ENCODE assay signal across 8 cellular contexts in genomic region chr1:223811634-223812101, GRCh38. TPM values are rescaled to one million over a fixed set of nuclear protein-coding genes. Genes with fewer than 3 reads are reported as not detected.
A peak's percentile ranks its signal among the peaks of the same experiment; 100 is the strongest.
DNase-seq lines count a peak whose midpoint lies in the region; ATAC-seq and TF ChIP-seq lines count a peak whose summit lies in the region.

No MANE protein-coding gene starts in this region.

- H3K27me3 ChIP-seq in KMS-11 (ENCODE audit: insufficient read depth, low read depth) (no peaks in the 10 kb centered on the region), left ventricle myocardium inferior (ENCODE audit: low read depth) (no peaks in the 10 kb centered on the region), testis (no peaks in the 10 kb centered on the region)

- TF ChIP-seq CTCF in KMS-11 (conservative IDR thresholded peaks at IDR 0.05; ENCODE audit: low read depth, low read length) (peak; percentile 64), WI38 (IDR thresholded peaks at IDR 0.05; ENCODE audit: low read depth, low read length) (0 out of 2 replicates have a peak, but pooled peaks have one; percentile 7), left ventricle myocardium inferior (IDR thresholded peaks at IDR 0.05; ENCODE audit: borderline replicate concordance) (peak; percentile 65), testis (IDR thresholded peaks at IDR 0.05) (peak in 2 of 3 experiments; percentile 34 to 41)

- no peaks in the 10 kb centered on the region for H3K36me3 ChIP-seq in KMS-11 (ENCODE audit: insufficient read depth)
- H3K36me3 ChIP-seq in left ventricle myocardium inferior: peaks cover 49% of the 10 kb centered on the region
- no peaks in the 10 kb centered on the region for H3K36me3 ChIP-seq in testis (ENCODE audit: low read depth, missing control alignments)

- H2AFZ ChIP-seq in KMS-11 (ENCODE audit: low read depth): no peak overlapping the region

- H3K4me2 ChIP-seq in KMS-11: no peak overlapping the region

- no peak for TF ChIP-seq POLR2A in testis (IDR thresholded peaks at IDR 0.05)

- H3K27ac ChIP-seq in KMS-11 (no peak overlapping the region), left ventricle myocardium inferior (replicated peaks) (no peak overlapping the region), testis (no peak overlapping the region)

- 60 to 66% methylated on average over 3 of the region's 3 CpGs for WGBS in testis, 2 donors

- H3K9me3 ChIP-seq in left ventricle myocardium inferior (replicated peaks) (peaks cover 3% of the 10 kb centered on the region), testis (no peaks in the 10 kb centered on the region)

- DNase-seq in EL: peak; percentile 48
- no peak for DNase-seq in left ventricle myocardium inferior
- no peak for DNase-seq in testis
- no peak for DNase-seq in NCI-H2029 treated with DMSO at 0.1 percent for 48 hours (lab: John Stamatoyannopoulos, UW)

- ATAC-seq in GM19467 (IDR thresholded peaks at IDR 0.05; ENCODE audit: unreplicated experiment) (no peak), HG03460 (IDR thresholded peaks at IDR 0.05; ENCODE audit: unreplicated experiment) (no peak)

- H3K4me3 ChIP-seq in KMS-11 (IDR thresholded peaks at IDR 0.05; ENCODE audit: insufficient read depth, low read depth, low read length) (no peak overlapping the region), WI38 (ENCODE audit: low read depth, low read length) (no peak overlapping the region), left ventricle myocardium inferior (no peak overlapping the region), testis (no peak overlapping the region)

- no peak overlapping the region for H3K9ac ChIP-seq in KMS-11

- no peaks in the 10 kb centered on the region for H4K20me1 ChIP-seq in KMS-11 (ENCODE audit: insufficient read depth)

- peaks cover 6% of the 10 kb centered on the region; the same call in 1 of the 2 replicates for H3K79me2 ChIP-seq in KMS-11 (ENCODE audit: insufficient read depth, low read depth)

- intact Hi-C loops in left ventricle myocardium inferior (cut with micrococcal nuclease): no loop called here
- intact Hi-C loops in testis (cut with DNase I; ENCODE audit: low total_unique reads): no loop called here

- H3K4me1 ChIP-seq in KMS-11 (ENCODE audit: low read depth, poor library complexity, severe bottlenecking) (no peaks in the 10 kb centered on the region), left ventricle myocardium inferior (peaks cover 22% of the 10 kb centered on the region), testis (peaks cover 5% of the 10 kb centered on the region)

RNA-seq across cellular contexts. Expression of gene TP53BP2, which starts 34.1 kb away (rescaled TPM):
- total RNA-seq in left ventricle myocardium inferior (19.0 TPM), testis (10 to 100 TPM; 64.3 to 99.3 TPM)
- 29.6 TPM for polyA plus RNA-seq in testis (ENCODE audit: insufficient read depth, low read depth, low replicate concordance)

Comparison
In these comparisons a context has a peak if more than half of its experiments do, and no peak if none do; other contexts are left out.
1. CTCF ChIP-seq: peak in every context shown above with its lines; median percentile 65 in left ventricle myocardium inferior; 64 in KMS-11; 38 in testis; 7 in WI38.